20 cellular contexts compared by ENCODE assay signal in genomic region chr11:108206969-108207682, GRCh38. TPM values are rescaled to one million over a fixed set of nuclear protein-coding genes. Genes with fewer than 3 reads are reported as not detected.
DNase-seq lines count a peak whose midpoint lies in the region; ATAC-seq, FAIRE-seq and TF ChIP-seq lines count a peak whose summit lies in the region.
"Had no signal": no experiment of that assay in that cellular context is flagged by ENCODE, and none has a peak within 500 bp of the region (broad histone marks: within the 10 kb centered on the region; RNA-seq: fewer than 3 reads in every experiment).

No MANE protein-coding gene starts in this region.

- H3K27ac Mint-ChIP-seq in WTC11, result no peak overlapping the region
- H3K27ac Mint-ChIP-seq: GM23338, T-cell had no signal

- H3K4me2 ChIP-seq in BLaER1, result no peak overlapping the region
- H3K4me2 ChIP-seq: GM23338 had no signal

- CTCF ChIA-PET in WTC11 (lab: Charles Lee), result no interaction called here

- no peak overlapping the region for H3K9ac ChIP-seq in BLaER1

- no peak overlapping the region for H3K4me3 Mint-ChIP-seq in WTC11
- H3K4me3 Mint-ChIP-seq: CD14-positive monocyte, GM23338 had no signal

- peaks cover 65% of the 10 kb centered on the region for H3K36me3 Mint-ChIP-seq in WTC11

- TF ChIP-seq CTCF in WTC11 (IDR thresholded peaks at IDR 0.05), result no peak

- peaks cover 92% of the 10 kb centered on the region for H3K9me3 ChIP-seq in BLaER1

- 0 out of 2 replicates have a peak, but pooled peaks cover under 1% of the 10 kb centered on the region for H4K20me1 ChIP-seq in BLaER1

- FAIRE-seq in GM12892 (lab: Jason Lieb, UNC), result peak; percentile 40
- FAIRE-seq: D721Med had no signal

- no peak overlapping the region for H3K27ac ChIP-seq in BLaER1

- peak overlapping the region; percentile 49 for H3K4me3 ChIP-seq in BLaER1
- H3K4me3 ChIP-seq: GM23338 had no signal

- TF ChIP-seq POLR2A in GM12892 (IDR thresholded peaks at IDR 0.05; ENCODE audit: low read depth, low read length), result 0 out of 2 replicates have a peak, but pooled peaks have one; percentile 29

- no peaks in the 10 kb centered on the region for H3K27me3 ChIP-seq in BLaER1

- peaks cover 11% of the 10 kb centered on the region for H3K4me1 Mint-ChIP-seq in WTC11
- H3K4me1 Mint-ChIP-seq: GM23338 had no signal

- peaks cover 100% of the 10 kb centered on the region for H3K36me3 ChIP-seq in BLaER1

- H3K27me3 Mint-ChIP-seq in WTC11 (ENCODE audit: low read depth), result no peaks in the 10 kb centered on the region
- H3K27me3 Mint-ChIP-seq: T-cell had no signal

- ATAC-seq in WTC11 (0 out of 2 replicates have a peak, but pooled peaks have one; percentile 26), left lobe of liver (peak; percentile 31), HG03097 (IDR thresholded peaks at IDR 0.05; ENCODE audit: low FRiP score, unreplicated experiment) (no peak)
- ATAC-seq: GM23338, Panc1, T-cell had no signal

- no peak for DNase-seq in GM12892 (ENCODE audit: insufficient read length)
- no peak for DNase-seq in WTC11 (ENCODE audit: low spot score)
- DNase-seq in left lobe of liver (ENCODE audit: low spot score), result no peak
- DNase-seq in GM19238 (ENCODE audit: insufficient read length, low spot score), result no peak
- no peak for DNase-seq in midbrain (lab: John Stamatoyannopoulos, UW)
- DNase-seq: AML-193, DMS79, HCEC 1CT, IMR-90, NCI-H1417, NCI-H1694 treated with DMSO at 0.1 percent for 48 hours, NCI-H2107, NCI-H526 treated with DMSO at 0.1 percent for 48 hours, T-cell had no signal

- H3K9me3 Mint-ChIP-seq in WTC11, result peaks cover 15% of the 10 kb centered on the region

- peaks cover 6% of the 10 kb centered on the region; the same call in 1 of the 2 replicates for H3K4me1 ChIP-seq in BLaER1

- POLR2A ChIA-PET in WTC11 (lab: Charles Lee), result interaction anchor here (1.5 kb wide), 1 partner anchor 16 kb away, joined by 5 read pairs; the partner anchor contains the start of genes ATM and NPAT

TF ChIP-seq in WTC11, 78 proteins besides CTCF, POLR2A, EP300 and RAD21:
- TF ChIP-seq MAX (CRISPR knock-in tag; IDR thresholded peaks at IDR 0.05) (no peak), TCF7 (CRISPR knock-in tag; IDR thresholded peaks at IDR 0.05; ENCODE audit: low read depth) (no peak), ELF4 (CRISPR knock-in tag; IDR thresholded peaks at IDR 0.05; ENCODE audit: low read depth) (no peak), E2F5 (CRISPR knock-in tag; IDR thresholded peaks at IDR 0.05) (no peak), ZNF512 (CRISPR knock-in tag; IDR thresholded peaks at IDR 0.05; ENCODE audit: borderline replicate concordance) (no peak), ZNF263 (CRISPR knock-in tag; IDR thresholded peaks at IDR 0.05; ENCODE audit: low read depth) (no peak), E2F4 (CRISPR knock-in tag; IDR thresholded peaks at IDR 0.05; ENCODE audit: borderline replicate concordance, low read depth) (no peak), ESRRA (CRISPR knock-in tag; IDR thresholded peaks at IDR 0.05; ENCODE audit: borderline replicate concordance) (no peak), SMAD3 (CRISPR knock-in tag; IDR thresholded peaks at IDR 0.05; ENCODE audit: borderline replicate concordance) (no peak)

RNA-seq across cellular contexts. Expression of gene NPAT, which starts 15.3 kb away (rescaled TPM):
- 13.1 TPM for polyA plus RNA-seq in GM12892 (2012; ENCODE audit: missing spikeins)
- total RNA-seq in WTC11 (2021), result 14.3 to 17.2 TPM (median 14.4 TPM) in 3 replicates
- total RNA-seq in left lobe of liver, result 5.4 TPM

RNA-seq across cellular contexts. Expression of gene ATM, which starts 15.7 kb away (rescaled TPM):
- polyA plus RNA-seq in GM12892 (2012; ENCODE audit: missing spikeins), result 55.5 TPM
- 49.5 to 56.6 TPM (median 54.7 TPM) in 3 replicates for total RNA-seq in WTC11 (2021)
- 25.7 TPM for total RNA-seq in left lobe of liver
